Comparison of ENCODE assay signal across 21 cellular contexts in the genomic region with DNA sequence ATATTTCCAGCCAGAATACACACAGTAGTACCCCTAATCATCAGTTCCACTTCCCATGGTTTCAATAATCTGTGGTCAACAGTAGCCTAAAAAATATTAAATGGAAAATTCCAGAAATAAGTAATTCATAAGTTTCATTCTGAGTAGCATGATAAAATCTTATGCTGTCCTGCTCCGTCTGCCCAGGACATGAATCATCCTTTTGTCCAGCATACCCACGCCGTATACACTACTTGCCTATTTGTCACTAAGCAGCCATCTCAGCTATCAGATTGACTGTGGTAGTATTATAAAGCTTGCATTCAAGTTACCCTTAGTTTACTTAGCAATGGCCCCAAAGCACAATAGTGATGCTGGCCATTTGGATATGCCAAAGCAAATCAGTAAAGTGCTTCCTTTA.
A peak's percentile ranks its signal among the peaks of the same experiment; 100 is the strongest.
DNase-seq lines count a peak whose midpoint lies in the region; ATAC-seq, FAIRE-seq and TF ChIP-seq lines count a peak whose summit lies in the region.
"Had no signal": no experiment of that assay in that cellular context is flagged by ENCODE, and none has a peak within 500 bp of the region (broad histone marks: within the 10 kb centered on the region; RNA-seq: fewer than 3 reads in every experiment).

No MANE protein-coding gene starts in this region.

- DNase-seq in EH (ENCODE audit: low read depth), result peak; percentile 13
- DNase-seq in RWPE2 (ENCODE audit: low spot score), result no peak
- peak; percentile 5 for DNase-seq in bronchial epithelial cell (ENCODE audit: low read depth)
- peak; percentile 9 for DNase-seq in glomerular endothelial cell (ENCODE audit: extremely low read depth, low read depth, low spot score)
- DNase-seq in DMS153 treated with DMSO at 0.1 percent for 48 hours (lab: John Stamatoyannopoulos, UW; ENCODE audit: unreplicated experiment), result no peak
- no peak for DNase-seq in activated CD8-positive, alpha-beta T cell treated with anti-CD3 and anti-CD28 coated beads for 36 hours
- no peak for DNase-seq in C1 segment of cervical spinal cord (lab: John Stamatoyannopoulos, UW)
- DNase-seq: CD8-positive, alpha-beta memory T cell; DMS79 treated with DMSO at 0.1 percent for 48 hours; Kasumi-1; MM.1S; NCI-H1092; NCI-H1436 treated with DMSO at 0.1 percent for 48 hours; NCI-H2029; Peyer's patch; SIG-M5 had no signal

- H3K27me3 ChIP-seq in RWPE2 (ENCODE audit: insufficient read depth, poor library complexity, severe bottlenecking) (no peaks in the 10 kb centered on the region), bronchial epithelial cell (ENCODE audit: control insufficient read depth, insufficient read depth, low read length) (no peaks in the 10 kb centered on the region)
- H3K27me3 ChIP-seq: BLaER1, Peyer's patch had no signal

- H3K36me3 ChIP-seq in RWPE2 (ENCODE audit: low read depth) (no peaks in the 10 kb centered on the region), bronchial epithelial cell (ENCODE audit: control insufficient read depth, insufficient read depth, low read length) (no peaks in the 10 kb centered on the region)
- H3K36me3 ChIP-seq: BLaER1, HAP-1, Peyer's patch had no signal

- H3K4me1 ChIP-seq in RWPE2 (ENCODE audit: insufficient read depth, poor library complexity, severe bottlenecking), result no peaks in the 10 kb centered on the region
- H3K4me1 ChIP-seq: A549, BLaER1, HAP-1, Peyer's patch had no signal

- no peak overlapping the region for H3K27ac ChIP-seq in RWPE2 (ENCODE audit: poor library complexity, severe bottlenecking)
- H3K27ac ChIP-seq: A549, BLaER1, Peyer's patch had no signal

- no peak overlapping the region for H3K27ac Mint-ChIP-seq in activated CD8-positive, alpha-beta T cell treated with anti-CD3 and anti-CD28 coated beads for 36 hours
- H3K27ac Mint-ChIP-seq: CD8-positive, alpha-beta memory T cell had no signal

- no peaks in the 10 kb centered on the region for H3K4me1 Mint-ChIP-seq in activated CD8-positive, alpha-beta T cell treated with anti-CD3 and anti-CD28 coated beads for 36 hours (ENCODE audit: low read depth)
- H3K4me1 Mint-ChIP-seq: CD8-positive, alpha-beta memory T cell had no signal

- H3K9me3 Mint-ChIP-seq in activated CD8-positive, alpha-beta T cell treated with anti-CD3 and anti-CD28 coated beads for 36 hours, result peaks cover 15% of the 10 kb centered on the region

- CTCF ChIA-PET in activated CD8-positive, alpha-beta T cell treated with anti-CD3 and anti-CD28 coated beads for 36 hours (lab: Charles Lee), result no interaction called here

- no peak for TF ChIP-seq CTCF in RWPE2 (IDR thresholded peaks at IDR 0.05; ENCODE audit: poor library complexity, severe bottlenecking)
- TF ChIP-seq CTCF in bronchial epithelial cell (IDR thresholded peaks at IDR 0.05; ENCODE audit: insufficient read depth, low read length, severe bottlenecking), result no peak
- no peak for TF ChIP-seq CTCF in activated CD8-positive, alpha-beta T cell treated with anti-CD3 and anti-CD28 coated beads for 36 hours (IDR thresholded peaks at IDR 0.05)

- peaks cover 2% of the 10 kb centered on the region for H3K27me3 Mint-ChIP-seq in activated CD8-positive, alpha-beta T cell treated with anti-CD3 and anti-CD28 coated beads for 36 hours

- ATAC-seq in RWPE2 (ENCODE audit: low read depth) (0 out of 3 replicates have a peak, but pooled peaks have one; percentile 35), HG03460 (IDR thresholded peaks at IDR 0.05; ENCODE audit: unreplicated experiment) (no peak)
- ATAC-seq in activated CD8-positive, alpha-beta T cell treated with anti-CD3 and anti-CD28 coated beads for 36 hours, result no peak
- ATAC-seq: A549 had no signal

- H3K36me3 Mint-ChIP-seq in activated CD8-positive, alpha-beta T cell treated with anti-CD3 and anti-CD28 coated beads for 36 hours (ENCODE audit: low read depth), result no peaks in the 10 kb centered on the region
- H3K36me3 Mint-ChIP-seq: CD8-positive, alpha-beta memory T cell had no signal

- H3K4me3 Mint-ChIP-seq in activated CD8-positive, alpha-beta T cell treated with anti-CD3 and anti-CD28 coated beads for 36 hours, result no peak overlapping the region
- H3K4me3 Mint-ChIP-seq: CD8-positive, alpha-beta memory T cell had no signal

- H3K4me3 ChIP-seq in RWPE2 (ENCODE audit: severe bottlenecking) (no peak overlapping the region), bronchial epithelial cell (ENCODE audit: low read depth, low read length) (no peak overlapping the region)
- H3K4me3 ChIP-seq: A549, BLaER1, HAP-1, Peyer's patch had no signal

- intact Hi-C loops in activated CD8-positive, alpha-beta T cell treated with anti-CD3 and anti-CD28 coated beads for 36 hours (cut with micrococcal nuclease), result no loop called here

- H3K9me3 ChIP-seq in RWPE2 (ENCODE audit: severe bottlenecking), result peaks cover 2% of the 10 kb centered on the region
- H3K9me3 ChIP-seq: A549, HAP-1, Peyer's patch had no signal

- POLR2A ChIA-PET in activated CD8-positive, alpha-beta T cell treated with anti-CD3 and anti-CD28 coated beads for 36 hours (lab: Charles Lee), result no interaction called here

- no peak for FAIRE-seq in bronchial epithelial cell (lab: Jason Lieb, UNC)
- FAIRE-seq: A549, D721Med had no signal

Comparison
In these comparisons a context has a peak if more than half of its experiments do, and no peak if none do; other contexts are left out.
1. DNase-seq: peak in EH (single experiment), bronchial epithelial cell (single experiment) and glomerular endothelial cell (single experiment); none in RWPE2 (single experiment), DMS153 treated with DMSO at 0.1 percent for 48 hours (single experiment), activated CD8-positive, alpha-beta T cell treated with anti-CD3 and anti-CD28 coated beads for 36 hours (single experiment) and C1 segment of cervical spinal cord (0 of 14).